8 cellular contexts compared by ENCODE assay signal in genomic region chr3:130896101-130896500, GRCh38. TPM values are rescaled to one million over a fixed set of nuclear protein-coding genes. Genes with fewer than 3 reads are reported as not detected.
DNase-seq lines count a peak whose midpoint lies in the region; ATAC-seq and TF ChIP-seq lines count a peak whose summit lies in the region.

No MANE protein-coding gene starts in this region.

- peaks cover 31% of the 10 kb centered on the region for H3K4me1 Mint-ChIP-seq in activated naive CD8-positive, alpha-beta T cell treated with anti-CD3 and anti-CD28 coated beads, Interleukin-2, amount 10 ng/mL, durations not matched to agents 7 days and 5 days

- H3K4me2 ChIP-seq in DND-41 (ENCODE audit: insufficient read depth, low read length), result peak overlapping the region; percentile 84
- peak overlapping the region; percentile 83; the same call in 1 of the 2 replicates for H3K4me2 ChIP-seq in KMS-11

- TF ChIP-seq CTCF in DND-41 (IDR thresholded peaks at IDR 0.05; ENCODE audit: borderline replicate concordance, extremely low read depth, low read length, poor library complexity, severe bottlenecking) (no peak), KMS-11 (conservative IDR thresholded peaks at IDR 0.05; ENCODE audit: low read depth, low read length) (no peak), suprapubic skin (IDR thresholded peaks at IDR 0.05) (no peak)

- H3K4me3 Mint-ChIP-seq in activated naive CD8-positive, alpha-beta T cell treated with anti-CD3 and anti-CD28 coated beads, Interleukin-2, amount 10 ng/mL, durations not matched to agents 7 days and 5 days, result peak overlapping the region; percentile 94

- WGBS in mesodermal cell (ENCODE audit: insufficient coverage in 2 of 2), 2 experiments, result 38% methylated on average over 1 of the region's 4 CpGs; no CpG with 5 or more reads in 1 of the 2 experiments
- 69% methylated on average over 4 of the region's 4 CpGs for WGBS in suprapubic skin

- TF ChIP-seq EP300 in suprapubic skin (IDR thresholded peaks at IDR 0.05), result no peak

- peaks cover 38% of the 10 kb centered on the region for H3K4me1 ChIP-seq in DND-41 (ENCODE audit: insufficient read depth, low read length)
- peaks cover 82% of the 10 kb centered on the region for H3K4me1 ChIP-seq in KMS-11 (ENCODE audit: low read depth, poor library complexity, severe bottlenecking)
- H3K4me1 ChIP-seq in mesodermal cell (ENCODE audit: control insufficient read depth, insufficient read depth, low read length, poor library complexity, severe bottlenecking), result peaks cover 23% of the 10 kb centered on the region
- peaks cover 33% of the 10 kb centered on the region for H3K4me1 ChIP-seq in suprapubic skin

- H3K27ac Mint-ChIP-seq in activated naive CD8-positive, alpha-beta T cell treated with anti-CD3 and anti-CD28 coated beads, Interleukin-2, amount 10 ng/mL, durations not matched to agents 7 days and 5 days, result no peak overlapping the region

- H3K9me3 Mint-ChIP-seq in activated naive CD8-positive, alpha-beta T cell treated with anti-CD3 and anti-CD28 coated beads, Interleukin-2, amount 10 ng/mL, durations not matched to agents 7 days and 5 days, result no peaks in the 10 kb centered on the region

- H3K27me3 ChIP-seq in DND-41 (ENCODE audit: insufficient read depth, low read length, poor library complexity) (no peaks in the 10 kb centered on the region), KMS-11 (ENCODE audit: insufficient read depth, low read depth) (no peaks in the 10 kb centered on the region), suprapubic skin (no peaks in the 10 kb centered on the region)

- POLR2A ChIA-PET in activated naive CD8-positive, alpha-beta T cell treated with anti-CD3 and anti-CD28 coated beads, Interleukin-2, amount 10 ng/mL, durations not matched to agents 7 days and 5 days (lab: Charles Lee), result interaction anchor here (1.4 kb wide), 1 partner anchor 130 kb away, joined by 5 read pairs; the partner anchor contains the start of genes ASTE1 and NEK11

- H3K27ac ChIP-seq in DND-41 (ENCODE audit: low read length), result no peak overlapping the region
- no peak overlapping the region for H3K27ac ChIP-seq in KMS-11
- H3K27ac ChIP-seq in mesodermal cell (ENCODE audit: low read depth, low read length, severe bottlenecking), result no peak overlapping the region
- H3K27ac ChIP-seq in suprapubic skin, result no peak overlapping the region

- H4K20me1 ChIP-seq in DND-41 (ENCODE audit: insufficient read depth, low read length), result peaks cover 32% of the 10 kb centered on the region; the same call in 1 of the 2 replicates
- peaks cover 58% of the 10 kb centered on the region for H4K20me1 ChIP-seq in KMS-11 (ENCODE audit: insufficient read depth)

- H3K9ac ChIP-seq in DND-41 (ENCODE audit: low read depth, low read length), result peak overlapping the region; percentile 96
- H3K9ac ChIP-seq in KMS-11, result no peak overlapping the region

- H3K79me2 ChIP-seq in DND-41 (ENCODE audit: insufficient read depth, low read length), result peaks cover 70% of the 10 kb centered on the region
- peaks cover 95% of the 10 kb centered on the region for H3K79me2 ChIP-seq in KMS-11 (ENCODE audit: insufficient read depth, low read depth)

- H3K36me3 Mint-ChIP-seq in activated naive CD8-positive, alpha-beta T cell treated with anti-CD3 and anti-CD28 coated beads, Interleukin-2, amount 10 ng/mL, durations not matched to agents 7 days and 5 days, result peaks cover 2% of the 10 kb centered on the region

- no peak for TF ChIP-seq POLR2A in suprapubic skin (IDR thresholded peaks at IDR 0.05)

- H3K9me3 ChIP-seq in DND-41 (ENCODE audit: insufficient read depth, low read length, severe bottlenecking) (no peaks in the 10 kb centered on the region), mesodermal cell (ENCODE audit: control insufficient read depth, low read length) (no peaks in the 10 kb centered on the region), suprapubic skin (no peaks in the 10 kb centered on the region)

- ATAC-seq in DND-41 (ENCODE audit: insufficient read depth, low read depth), result no peak
- ATAC-seq in activated naive CD8-positive, alpha-beta T cell treated with anti-CD3 and anti-CD28 coated beads, Interleukin-2, amount 10 ng/mL, durations not matched to agents 7 days and 5 days (ENCODE audit: low read depth), result no peak

- no peaks in the 10 kb centered on the region for H3K27me3 Mint-ChIP-seq in activated naive CD8-positive, alpha-beta T cell treated with anti-CD3 and anti-CD28 coated beads, Interleukin-2, amount 10 ng/mL, durations not matched to agents 7 days and 5 days

- DNase-seq in DND-41 (no peak), suprapubic skin (ENCODE audit: low spot score in 2 of 2) (no peak), NCI-H2029 treated with DMSO at 0.1 percent for 48 hours (lab: John Stamatoyannopoulos, UW) (no peak), COLO668 (lab: John Stamatoyannopoulos, UW; ENCODE audit: unreplicated experiment) (no peak), anterior cingulate cortex (lab: John Stamatoyannopoulos, UW) (no peak)
- DNase-seq in activated naive CD8-positive, alpha-beta T cell treated with anti-CD3 and anti-CD28 coated beads, Interleukin-2, amount 10 ng/mL, durations not matched to agents 7 days and 5 days, result no peak

- peak overlapping the region in 1 of 2 experiments; percentile 83; a peak in 2 of 4 replicates for H3K4me3 ChIP-seq in DND-41 (ENCODE audit: low read depth in 1 of 2, low read length in 2 of 2)
- no peak overlapping the region for H3K4me3 ChIP-seq in KMS-11 (IDR thresholded peaks at IDR 0.05; ENCODE audit: insufficient read depth, low read depth, low read length)
- H3K4me3 ChIP-seq in mesodermal cell (ENCODE audit: extremely low read depth, insufficient read depth, low read length, poor library complexity, severe bottlenecking), result peak overlapping the region; percentile 94
- no peak overlapping the region for H3K4me3 ChIP-seq in suprapubic skin

- H3K36me3 ChIP-seq in DND-41 (ENCODE audit: insufficient read depth, low read length), result no peaks in the 10 kb centered on the region; the same call in 1 of the 2 replicates
- H3K36me3 ChIP-seq in KMS-11 (ENCODE audit: insufficient read depth), result no peaks in the 10 kb centered on the region
- H3K36me3 ChIP-seq in mesodermal cell (ENCODE audit: control insufficient read depth, insufficient read depth, low read length), result no peaks in the 10 kb centered on the region
- H3K36me3 ChIP-seq in suprapubic skin, result no peaks in the 10 kb centered on the region

- H2AFZ ChIP-seq in DND-41 (ENCODE audit: low read depth, low read length), result no peak overlapping the region
- H2AFZ ChIP-seq in KMS-11 (ENCODE audit: low read depth), result no peak overlapping the region

RNA-seq across cellular contexts. Expression of gene ATP2C1, which starts 2.2 kb away (rescaled TPM):
- 10 to 100 TPM; 51.3 to 56.2 TPM for total RNA-seq in activated naive CD8-positive, alpha-beta T cell treated with anti-CD3 and anti-CD28 coated beads, Interleukin-2, amount 10 ng/mL, durations not matched to agents 7 days and 5 days
- 63.5 TPM for polyA plus RNA-seq in mesodermal cell (2013, experiment 1 of 2)
- 65.7 TPM for polyA plus RNA-seq in mesodermal cell (2013, experiment 2 of 2)
- total RNA-seq in suprapubic skin, result 10 to 100 TPM; 55.1 to 69.9 (median 64.3) TPM
